1 cellular context compared by ENCODE assay signal in genomic region chr2:71609441-71609840, GRCh38.
TF ChIP-seq lines count a peak whose summit lies in the region.

No MANE protein-coding gene starts in this region.

TF ChIP-seq in HepG2, 621 proteins besides CTCF, POLR2A, EP300 and RAD21 (continued from another document):
- TF ChIP-seq ZSCAN5A (CRISPR knock-in tag; IDR thresholded peaks at IDR 0.05; ENCODE audit: borderline replicate concordance) (no peak), ZNF75D (CRISPR knock-in tag; IDR thresholded peaks at IDR 0.05; ENCODE audit: borderline replicate concordance) (no peak), LCORL (IDR thresholded peaks at IDR 0.05) (no peak), LCORL (CRISPR knock-in tag; IDR thresholded peaks at IDR 0.05) (no peak), ZNF20 (CRISPR knock-in tag; IDR thresholded peaks at IDR 0.05) (no peak), MLXIP (CRISPR knock-in tag; IDR thresholded peaks at IDR 0.05; ENCODE audit: borderline replicate concordance) (no peak), BCL3 (CRISPR knock-in tag; IDR thresholded peaks at IDR 0.05) (no peak), YY1 (IDR thresholded peaks at IDR 0.05; ENCODE audit: insufficient read depth, insufficient replicate concordance, low read depth, low read length) (no peak), MXD3 (CRISPR knock-in tag; IDR thresholded peaks at IDR 0.05) (no peak), ZMYM2 (CRISPR knock-in tag; IDR thresholded peaks at IDR 0.05) (no peak), DMAP1 (CRISPR knock-in tag; IDR thresholded peaks at IDR 0.05) (no peak), PBX2 (CRISPR knock-in tag; IDR thresholded peaks at IDR 0.05) (no peak), ZNF343 (CRISPR knock-in tag; IDR thresholded peaks at IDR 0.05) (no peak), HMGXB4 (CRISPR knock-in tag; IDR thresholded peaks at IDR 0.05; ENCODE audit: borderline replicate concordance in 1 of 2, low read depth in 1 of 2) (no peak), CHD2 (IDR thresholded peaks at IDR 0.05; ENCODE audit: low read depth, low read length) (no peak)
